In genomic region chr16:57141822-57142631, GRCh38 we compare ENCODE assay signal across 1 cellular context.
TF ChIP-seq lines count a peak whose summit lies in the region.

No MANE protein-coding gene starts in this region.

TF ChIP-seq in H1, 55 proteins besides CTCF, POLR2A, EP300 and RAD21:
- TF ChIP-seq POU5F1 (IDR thresholded peaks at IDR 0.05; ENCODE audit: low read depth, low read length) (no peak), TEAD4 (IDR thresholded peaks at IDR 0.05; ENCODE audit: low read depth, low read length) (no peak), SIN3A (conservative IDR thresholded peaks at IDR 0.05 in 1 of 2, IDR thresholded peaks at IDR 0.05 in 1 of 2; ENCODE audit: low read depth in 1 of 2, low read length in 2 of 2) (no peak), NRF1 (IDR thresholded peaks at IDR 0.05; ENCODE audit: low read depth, low read length) (no peak), ATF3 (IDR thresholded peaks at IDR 0.05; ENCODE audit: insufficient read depth, low read depth, low read length) (no peak), JUN (IDR thresholded peaks at IDR 0.05; ENCODE audit: low read depth, low read length) (no peak), EZH2 (IDR thresholded peaks at IDR 0.05; ENCODE audit: low read depth, low read length, severe bottlenecking) (no peak), POLR2AphosphoS5 (IDR thresholded peaks at IDR 0.05; ENCODE audit: low read depth, low read length) (no peak), BACH1 (IDR thresholded peaks at IDR 0.05; ENCODE audit: low read length) (no peak), CBX8 (IDR thresholded peaks at IDR 0.05; ENCODE audit: borderline replicate concordance, low read depth, low read length) (no peak), NANOG (IDR thresholded peaks at IDR 0.05; ENCODE audit: insufficient read depth, low read depth, low read length, poor library complexity, severe bottlenecking) (no peak), TBP (IDR thresholded peaks at IDR 0.05; ENCODE audit: low read depth, low read length) (no peak), HDAC6 (IDR thresholded peaks at IDR 0.05; ENCODE audit: low read depth, low read length) (no peak), EGR1 (IDR thresholded peaks at IDR 0.05; ENCODE audit: borderline replicate concordance, low read depth, low read length) (no peak), SRF (IDR thresholded peaks at IDR 0.05; ENCODE audit: low read depth, low read length) (no peak), MAX (IDR thresholded peaks at IDR 0.05) (no peak), CHD2 (IDR thresholded peaks at IDR 0.05; ENCODE audit: low read length) (no peak), ASH2L (IDR thresholded peaks at IDR 0.05; ENCODE audit: low read length) (no peak), CREB1 (IDR thresholded peaks at IDR 0.05) (no peak)
